22 cellular contexts compared by ENCODE assay signal in genomic region chr7:81680120-81680519, GRCh38.
"Had no signal": no experiment of that assay in that cellular context is flagged by ENCODE, and none has a peak within 500 bp of the region (broad histone marks: within the 10 kb centered on the region; RNA-seq: fewer than 3 reads in every experiment).

No MANE protein-coding gene starts in this region.

- H3K27ac ChIP-seq: adrenal gland, ascending aorta, breast epithelium, foreskin keratinocyte, lower lobe of right lung, pancreas, psoas muscle, thyroid gland, upper lobe of right lung had no signal

- ATAC-seq: foreskin keratinocyte, left lobe of liver, lower lobe of right lung, mucosa of descending colon, pancreas, psoas muscle, right cardiac atrium, upper lobe of right lung, WTC11 had no signal

- H3K4me3 ChIP-seq: adrenal gland, ascending aorta, breast epithelium, lower lobe of right lung, mucosa of descending colon, pancreas, psoas muscle, thyroid gland, upper lobe of right lung had no signal

- H3K36me3 ChIP-seq: adrenal gland, ascending aorta, breast epithelium, lower lobe of right lung, pancreas, thyroid gland, upper lobe of right lung had no signal

- DNase-seq: activated CD8-positive, alpha-beta memory T cell treated with anti-CD3 and anti-CD28 coated beads for 24 hours; activated CD8-positive, alpha-beta memory T cell treated with anti-CD3 and anti-CD28 coated beads, Interleukin-2, amount 50 U/mL, for 4 hours; activated naive CD4-positive, alpha-beta T cell; activated T-cell treated with anti-CD3 and anti-CD28 coated beads, Interleukin-2, amount 50 U/mL, for 24 hours; adrenal gland; effector memory CD4-positive, alpha-beta T cell; foreskin keratinocyte; lower lobe of right lung; mesendoderm; mucosa of descending colon; nephron progenitor cell; pancreas; psoas muscle; right cardiac atrium; stimulated activated CD4-positive, alpha-beta T cell treated with anti-CD3 and anti-CD28 coated beads, Interleukin-4, amount 100 ng/mL, for 4 hours; substantia nigra; thyroid gland; upper lobe of right lung had no signal

- H3K9me3 ChIP-seq: adrenal gland, ascending aorta, breast epithelium, lower lobe of right lung, mucosa of descending colon, pancreas, psoas muscle, thyroid gland, upper lobe of right lung had no signal

- H3K4me1 ChIP-seq: pancreas, psoas muscle, upper lobe of right lung had no signal

- H3K27me3 ChIP-seq: adrenal gland, ascending aorta, breast epithelium, foreskin keratinocyte, pancreas, thyroid gland, upper lobe of right lung had no signal
